In the genomic region with DNA sequence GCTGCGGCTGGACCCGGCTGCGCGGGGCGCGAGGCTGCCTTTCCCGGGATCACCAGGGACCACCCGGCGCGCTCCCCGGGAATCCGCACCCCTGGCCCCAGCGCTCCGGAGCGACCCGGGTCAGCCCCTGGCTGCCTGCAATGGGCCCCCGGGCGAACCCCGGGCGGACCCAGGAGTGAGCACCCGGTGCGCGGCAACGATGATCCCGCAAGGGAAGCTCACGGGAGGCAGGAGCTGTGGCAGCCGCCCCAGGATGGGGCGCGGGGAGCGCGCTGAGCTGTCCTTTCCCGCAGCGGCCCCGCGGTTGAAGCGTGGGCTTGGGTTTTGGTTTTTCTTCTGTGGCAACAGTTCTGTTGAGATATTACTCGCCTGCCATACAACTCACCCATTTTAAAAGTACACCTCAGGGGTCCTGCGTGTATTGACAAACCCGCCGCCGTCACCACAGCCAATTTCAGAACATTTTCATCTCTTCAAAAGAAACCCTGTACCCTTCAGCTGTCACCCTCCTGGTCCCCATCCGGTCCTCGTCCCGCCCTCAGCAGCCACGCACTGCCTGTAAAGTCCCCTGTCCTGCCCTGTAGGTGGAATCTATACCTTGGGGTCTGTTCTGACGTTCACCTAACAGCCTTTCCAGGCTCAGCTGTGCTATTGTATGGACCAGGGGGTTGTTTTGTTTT, we compare ENCODE assay signal across 9 cellular contexts. TPM values are rescaled to one million over a fixed set of nuclear protein-coding genes. Genes with fewer than 3 reads are reported as not detected.
DNase-seq lines count a peak whose midpoint lies in the region; ATAC-seq and TF ChIP-seq lines count a peak whose summit lies in the region.
"Had no signal": no experiment of that assay in that cellular context is flagged by ENCODE, and none has a peak within 500 bp of the region (broad histone marks: within the 10 kb centered on the region; RNA-seq: fewer than 3 reads in every experiment).

No MANE protein-coding gene starts in this region.

- WGBS in ectodermal cell, 2 experiments, result 8 to 10% methylated on average over 46 of the region's 46 CpGs

- H3K27ac Mint-ChIP-seq in CD4-positive, alpha-beta T cell, result no peak overlapping the region
- H3K27ac Mint-ChIP-seq in osteocyte (ENCODE audit: unreplicated experiment), result peak overlapping the region; percentile 38

- no peaks in the 10 kb centered on the region for H3K36me3 Mint-ChIP-seq in CD4-positive, alpha-beta T cell (ENCODE audit: low read depth)
- peaks cover 3% of the 10 kb centered on the region for H3K36me3 Mint-ChIP-seq in osteocyte (ENCODE audit: unreplicated experiment)

- H3K36me3 ChIP-seq in Peyer's patch (peaks cover 0 to 7% (median 0%) of the 10 kb centered on the region in 3 donors), ectodermal cell (ENCODE audit: control insufficient read depth, insufficient read depth, low read length) (no peaks in the 10 kb centered on the region)

- no peak for DNase-seq in CD4-positive, alpha-beta T cell
- DNase-seq in Peyer's patch (peak in 1 of 3 donors; percentile 49), osteocyte (ENCODE audit: extremely low spot score, unreplicated experiment) (no peak), iPS-NIHi11 (ENCODE audit: low spot score) (no peak), NCI-H446 treated with DMSO at 0.1 percent for 48 hours (lab: John Stamatoyannopoulos, UW) (no peak), NCI-H1105 treated with DMSO at 0.1 percent for 48 hours (lab: John Stamatoyannopoulos, UW) (no peak)
- DNase-seq: kidney glomerular epithelial cell had no signal

- H3K4me3 ChIP-seq in Peyer's patch (peak overlapping the region in 3 of 4 donors; percentile 28 to 43 (median 40)), ectodermal cell (ENCODE audit: insufficient read depth, low read depth, low read length) (peak overlapping the region; percentile 20)

- ATAC-seq in CD4-positive, alpha-beta T cell (ENCODE audit: poor library complexity), result peak; percentile 46
- ATAC-seq in GM21786 (IDR thresholded peaks at IDR 0.05; ENCODE audit: unreplicated experiment), result no peak

- H3K9me3 Mint-ChIP-seq in CD4-positive, alpha-beta T cell, result no peaks in the 10 kb centered on the region
- no peaks in the 10 kb centered on the region for H3K9me3 Mint-ChIP-seq in osteocyte (ENCODE audit: unreplicated experiment)

- no peak overlapping the region for H3K27ac ChIP-seq in CD4-positive, alpha-beta T cell (ENCODE audit: low read depth, low read length)
- H3K27ac ChIP-seq in Peyer's patch (no peak overlapping the region), ectodermal cell (ENCODE audit: insufficient read depth, low read depth, low read length, poor library complexity, severe bottlenecking) (no peak overlapping the region)

- peak overlapping the region; percentile 76 for H3K4me3 Mint-ChIP-seq in CD4-positive, alpha-beta T cell
- peak overlapping the region; percentile 44 for H3K4me3 Mint-ChIP-seq in osteocyte (ENCODE audit: unreplicated experiment)

- CTCF ChIA-PET in CD4-positive, alpha-beta T cell (lab: Charles Lee), result no interaction called here

- peaks cover 22% of the 10 kb centered on the region for H3K27me3 ChIP-seq in CD4-positive, alpha-beta T cell (ENCODE audit: control insufficient read depth, insufficient read depth, low read length)
- H3K27me3 ChIP-seq in Peyer's patch (peaks cover 0 to 13% of the 10 kb centered on the region in 2 donors), ectodermal cell (ENCODE audit: control insufficient read depth, insufficient read depth, low read length, poor library complexity, severe bottlenecking) (peaks cover 46% of the 10 kb centered on the region)

- H3K27me3 Mint-ChIP-seq in CD4-positive, alpha-beta T cell, result peaks cover 40% of the 10 kb centered on the region
- peaks cover 43% of the 10 kb centered on the region for H3K27me3 Mint-ChIP-seq in osteocyte (ENCODE audit: unreplicated experiment)

- no peak for TF ChIP-seq CTCF in CD4-positive, alpha-beta T cell (IDR thresholded peaks at IDR 0.05)
- TF ChIP-seq CTCF in Peyer's patch (IDR thresholded peaks at IDR 0.05) (no peak), osteocyte (IDR thresholded peaks at IDR 0.05) (no peak)

- no peaks in the 10 kb centered on the region for H3K9me3 ChIP-seq in CD4-positive, alpha-beta T cell (ENCODE audit: control insufficient read depth, low read length)
- no peaks in the 10 kb centered on the region for H3K9me3 ChIP-seq in Peyer's patch
- no peaks in the 10 kb centered on the region for H3K9me3 ChIP-seq in ectodermal cell (ENCODE audit: control insufficient read depth, low read length)

- POLR2A ChIA-PET in CD4-positive, alpha-beta T cell (lab: Charles Lee), result interaction anchor here (0.9 to 3.9 kb wide), 5 partner anchors 13 to 550 kb away, joined by 3 to 22 read pairs (median 7); partner anchors contain the start of gene CHMP6

- H3K4me1 ChIP-seq in Peyer's patch (peaks cover 0 to 49% (median 12%) of the 10 kb centered on the region in 4 donors), ectodermal cell (ENCODE audit: control insufficient read depth, insufficient read depth, low read length) (no peaks in the 10 kb centered on the region)

- intact Hi-C loops in CD4-positive, alpha-beta T cell (cut with DNase I, micrococcal nuclease), result no loop called here

- H3K4me1 Mint-ChIP-seq in CD4-positive, alpha-beta T cell (ENCODE audit: low read depth), result peaks cover 18% of the 10 kb centered on the region
- peaks cover 12% of the 10 kb centered on the region for H3K4me1 Mint-ChIP-seq in osteocyte (ENCODE audit: unreplicated experiment)

- TF ChIP-seq POLR2A in Peyer's patch (IDR thresholded peaks at IDR 0.05), result no peak

RNA-seq across cellular contexts. Expression of gene CHMP6, which starts 12.8 kb away (rescaled TPM):
- 10 to 100 TPM; 11.5 to 13.3 TPM for total RNA-seq in CD4-positive, alpha-beta T cell
- total RNA-seq in Peyer's patch (10 to 100 TPM; 29.9 to 57.8 (median 37.1) TPM), osteocyte (31.1 and 35.9 TPM in 2 replicates)
- 21.6 TPM for polyA plus RNA-seq in ectodermal cell (2013, experiment 1 of 4)
- polyA plus RNA-seq in ectodermal cell (2013, experiment 2 of 4), result 27.2 TPM
- 19.5 TPM for polyA plus RNA-seq in ectodermal cell (2013, experiment 3 of 4)
- 21.2 TPM for polyA plus RNA-seq in ectodermal cell (2013, experiment 4 of 4)

RNA-seq across cellular contexts. Expression of gene BAIAP2, which starts 30.5 kb away (rescaled TPM):
- total RNA-seq in CD4-positive, alpha-beta T cell, result 1 to 10 TPM; 4.2 to 4.9 TPM
- total RNA-seq in Peyer's patch, result 10 to 100 TPM; 10.2 to 61.9 (median 17.6) TPM
- polyA plus RNA-seq in ectodermal cell (2013, experiment 1 of 4), result 41.6 TPM
- 33.4 TPM for polyA plus RNA-seq in ectodermal cell (2013, experiment 2 of 4)
- polyA plus RNA-seq in ectodermal cell (2013, experiment 3 of 4), result 34.5 TPM
- polyA plus RNA-seq in ectodermal cell (2013, experiment 4 of 4), result 32.3 TPM
- 24.4 and 29.0 TPM in 2 replicates for total RNA-seq in osteocyte
